ENCODE assay signal across 1 cellular context in the genomic region with DNA sequence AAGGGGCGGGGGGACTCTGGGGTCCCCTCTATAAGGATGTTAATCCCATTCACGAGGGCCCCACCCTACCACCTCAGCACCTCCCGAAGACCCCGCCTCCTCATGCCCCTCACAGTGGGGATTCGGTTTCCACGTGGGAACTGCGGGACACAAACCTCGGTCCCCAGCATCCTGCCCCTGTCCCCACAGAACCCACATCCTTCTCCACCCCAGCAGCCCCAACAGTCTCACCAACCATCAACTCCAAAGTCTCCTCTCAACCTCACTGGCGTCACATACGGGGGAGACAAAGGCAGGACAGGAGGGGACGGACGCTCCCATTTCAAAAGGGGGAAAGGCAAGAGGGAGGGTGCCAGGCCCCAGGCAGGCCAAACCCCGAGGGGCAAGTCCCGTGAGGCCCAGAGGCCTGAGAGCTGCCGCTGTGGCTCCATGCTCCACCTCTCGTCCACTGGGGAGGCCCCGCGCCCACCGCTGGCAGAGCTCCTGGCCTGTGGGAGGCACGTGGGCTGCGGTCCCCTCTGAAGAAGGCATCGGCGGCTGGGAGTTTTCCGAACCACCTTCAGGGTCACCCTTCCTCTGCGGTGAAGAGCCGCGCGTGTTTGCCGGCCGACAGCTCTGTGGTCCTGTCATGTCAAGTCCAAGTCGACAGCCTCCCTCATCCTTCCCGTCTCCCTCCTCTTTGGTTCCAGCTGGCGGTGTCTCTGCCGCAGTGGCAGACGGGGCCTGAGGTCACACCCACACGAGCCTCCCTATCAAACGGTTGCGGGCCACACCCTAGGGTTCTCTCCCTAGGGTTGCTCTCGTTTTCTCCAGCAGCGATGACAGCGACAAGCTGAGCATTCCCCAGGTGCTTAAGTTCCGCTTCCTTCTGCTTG.
TF ChIP-seq lines count a peak whose summit lies in the region.

No MANE protein-coding gene starts in this region.

TF ChIP-seq in K562, 482 proteins besides CTCF, POLR2A, EP300 and RAD21 (continued from another document and continues in another):
- TF ChIP-seq, protein P1, sequence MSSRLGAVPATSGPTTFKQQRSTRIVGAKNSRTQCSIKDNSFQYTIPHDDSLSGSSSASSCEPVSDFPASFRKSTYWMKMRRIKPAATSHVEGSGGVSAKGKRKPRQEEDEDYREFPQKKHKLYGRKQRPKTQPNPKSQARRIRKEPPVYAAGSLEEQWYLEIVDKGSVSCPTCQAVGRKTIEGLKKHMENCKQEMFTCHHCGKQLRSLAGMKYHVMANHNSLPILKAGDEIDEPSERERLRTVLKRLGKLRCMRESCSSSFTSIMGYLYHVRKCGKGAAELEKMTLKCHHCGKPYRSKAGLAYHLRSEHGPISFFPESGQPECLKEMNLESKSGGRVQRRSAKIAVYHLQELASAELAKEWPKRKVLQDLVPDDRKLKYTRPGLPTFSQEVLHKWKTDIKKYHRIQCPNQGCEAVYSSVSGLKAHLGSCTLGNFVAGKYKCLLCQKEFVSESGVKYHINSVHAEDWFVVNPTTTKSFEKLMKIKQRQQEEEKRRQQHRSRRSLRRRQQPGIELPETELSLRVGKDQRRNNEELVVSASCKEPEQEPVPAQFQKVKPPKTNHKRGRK (tag; IDR thresholded peaks at IDR 0.05): no peak
- TF ChIP-seq HMGN3 (IDR thresholded peaks at IDR 0.05; ENCODE audit: borderline replicate concordance, extremely low read depth, insufficient read length, low read depth, low read length) (no peak), ZFX (CRISPR knock-in tag; IDR thresholded peaks at IDR 0.05) (no peak), BRF1 (IDR thresholded peaks at IDR 0.05; ENCODE audit: borderline replicate concordance, extremely low read depth, insufficient read length) (no peak), RBM25 (IDR thresholded peaks at IDR 0.05; ENCODE audit: low read depth, low read length, severe bottlenecking) (no peak), GTF2A2 (tag; IDR thresholded peaks at IDR 0.05) (no peak), BHLHE40 (IDR thresholded peaks at IDR 0.05; ENCODE audit: low read length) (peak; percentile 76), SNRNP70 (optimal IDR thresholded peaks at IDR 0.05; ENCODE audit: low read depth, low read length) (no peak), CREBBP (IDR thresholded peaks at IDR 0.05; ENCODE audit: low read depth, low read length) (no peak), EGR1 (conservative IDR thresholded peaks at IDR 0.05) (peak; percentile 50), CBFA2T3 (IDR thresholded peaks at IDR 0.05) (peak; percentile 69), ZFP36 (IDR thresholded peaks at IDR 0.05; ENCODE audit: low read depth, low read length, partially characterized antibody) (no peak), SLC30A9 (CRISPR knock-in tag; IDR thresholded peaks at IDR 0.05) (no peak), ZNF175 (CRISPR knock-in tag; IDR thresholded peaks at IDR 0.05; ENCODE audit: low read depth) (no peak), ZNF764 (CRISPR knock-in tag; IDR thresholded peaks at IDR 0.05; ENCODE audit: low read depth) (no peak), U2AF2 (optimal IDR thresholded peaks at IDR 0.05; ENCODE audit: low read depth, low read length) (no peak), DMBX1 (CRISPR knock-in tag; IDR thresholded peaks at IDR 0.05; ENCODE audit: borderline replicate concordance) (peak; percentile 47; the same call in 1 of the 2 replicates), ETS2 (tag; IDR thresholded peaks at IDR 0.05; ENCODE audit: borderline replicate concordance, poor library complexity, severe bottlenecking) (no peak), FOSL1 (tag; conservative IDR thresholded peaks at IDR 0.05) (no peak), NRF1 (conservative IDR thresholded peaks at IDR 0.05 in 1 of 2, IDR thresholded peaks at IDR 0.05 in 1 of 2) (0 out of 4 replicates have a peak, but pooled peaks have one; percentile 26 to 43)
- TF ChIP-seq, protein P2, sequence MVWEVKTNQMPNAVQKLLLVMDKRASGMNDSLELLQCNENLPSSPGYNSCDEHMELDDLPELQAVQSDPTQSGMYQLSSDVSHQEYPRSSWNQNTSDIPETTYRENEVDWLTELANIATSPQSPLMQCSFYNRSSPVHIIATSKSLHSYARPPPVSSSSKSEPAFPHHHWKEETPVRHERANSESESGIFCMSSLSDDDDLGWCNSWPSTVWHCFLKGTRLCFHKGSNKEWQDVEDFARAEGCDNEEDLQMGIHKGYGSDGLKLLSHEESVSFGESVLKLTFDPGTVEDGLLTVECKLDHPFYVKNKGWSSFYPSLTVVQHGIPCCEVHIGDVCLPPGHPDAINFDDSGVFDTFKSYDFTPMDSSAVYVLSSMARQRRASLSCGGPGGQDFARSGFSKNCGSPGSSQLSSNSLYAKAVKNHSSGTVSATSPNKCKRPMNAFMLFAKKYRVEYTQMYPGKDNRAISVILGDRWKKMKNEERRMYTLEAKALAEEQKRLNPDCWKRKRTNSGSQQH (CRISPR knock-in tag; IDR thresholded peaks at IDR 0.05): no peak
- TF ChIP-seq, protein P3, sequence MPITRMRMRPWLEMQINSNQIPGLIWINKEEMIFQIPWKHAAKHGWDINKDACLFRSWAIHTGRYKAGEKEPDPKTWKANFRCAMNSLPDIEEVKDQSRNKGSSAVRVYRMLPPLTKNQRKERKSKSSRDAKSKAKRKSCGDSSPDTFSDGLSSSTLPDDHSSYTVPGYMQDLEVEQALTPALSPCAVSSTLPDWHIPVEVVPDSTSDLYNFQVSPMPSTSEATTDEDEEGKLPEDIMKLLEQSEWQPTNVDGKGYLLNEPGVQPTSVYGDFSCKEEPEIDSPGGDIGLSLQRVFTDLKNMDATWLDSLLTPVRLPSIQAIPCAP (CRISPR knock-in tag; IDR thresholded peaks at IDR 0.05; ENCODE audit: borderline replicate concordance): no peak
- TF ChIP-seq, protein P4, sequence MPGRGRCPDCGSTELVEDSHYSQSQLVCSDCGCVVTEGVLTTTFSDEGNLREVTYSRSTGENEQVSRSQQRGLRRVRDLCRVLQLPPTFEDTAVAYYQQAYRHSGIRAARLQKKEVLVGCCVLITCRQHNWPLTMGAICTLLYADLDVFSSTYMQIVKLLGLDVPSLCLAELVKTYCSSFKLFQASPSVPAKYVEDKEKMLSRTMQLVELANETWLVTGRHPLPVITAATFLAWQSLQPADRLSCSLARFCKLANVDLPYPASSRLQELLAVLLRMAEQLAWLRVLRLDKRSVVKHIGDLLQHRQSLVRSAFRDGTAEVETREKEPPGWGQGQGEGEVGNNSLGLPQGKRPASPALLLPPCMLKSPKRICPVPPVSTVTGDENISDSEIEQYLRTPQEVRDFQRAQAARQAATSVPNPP (IDR thresholded peaks at IDR 0.05; ENCODE audit: borderline replicate concordance, insufficient read depth, insufficient read length): no peak
- TF ChIP-seq, protein P5, sequence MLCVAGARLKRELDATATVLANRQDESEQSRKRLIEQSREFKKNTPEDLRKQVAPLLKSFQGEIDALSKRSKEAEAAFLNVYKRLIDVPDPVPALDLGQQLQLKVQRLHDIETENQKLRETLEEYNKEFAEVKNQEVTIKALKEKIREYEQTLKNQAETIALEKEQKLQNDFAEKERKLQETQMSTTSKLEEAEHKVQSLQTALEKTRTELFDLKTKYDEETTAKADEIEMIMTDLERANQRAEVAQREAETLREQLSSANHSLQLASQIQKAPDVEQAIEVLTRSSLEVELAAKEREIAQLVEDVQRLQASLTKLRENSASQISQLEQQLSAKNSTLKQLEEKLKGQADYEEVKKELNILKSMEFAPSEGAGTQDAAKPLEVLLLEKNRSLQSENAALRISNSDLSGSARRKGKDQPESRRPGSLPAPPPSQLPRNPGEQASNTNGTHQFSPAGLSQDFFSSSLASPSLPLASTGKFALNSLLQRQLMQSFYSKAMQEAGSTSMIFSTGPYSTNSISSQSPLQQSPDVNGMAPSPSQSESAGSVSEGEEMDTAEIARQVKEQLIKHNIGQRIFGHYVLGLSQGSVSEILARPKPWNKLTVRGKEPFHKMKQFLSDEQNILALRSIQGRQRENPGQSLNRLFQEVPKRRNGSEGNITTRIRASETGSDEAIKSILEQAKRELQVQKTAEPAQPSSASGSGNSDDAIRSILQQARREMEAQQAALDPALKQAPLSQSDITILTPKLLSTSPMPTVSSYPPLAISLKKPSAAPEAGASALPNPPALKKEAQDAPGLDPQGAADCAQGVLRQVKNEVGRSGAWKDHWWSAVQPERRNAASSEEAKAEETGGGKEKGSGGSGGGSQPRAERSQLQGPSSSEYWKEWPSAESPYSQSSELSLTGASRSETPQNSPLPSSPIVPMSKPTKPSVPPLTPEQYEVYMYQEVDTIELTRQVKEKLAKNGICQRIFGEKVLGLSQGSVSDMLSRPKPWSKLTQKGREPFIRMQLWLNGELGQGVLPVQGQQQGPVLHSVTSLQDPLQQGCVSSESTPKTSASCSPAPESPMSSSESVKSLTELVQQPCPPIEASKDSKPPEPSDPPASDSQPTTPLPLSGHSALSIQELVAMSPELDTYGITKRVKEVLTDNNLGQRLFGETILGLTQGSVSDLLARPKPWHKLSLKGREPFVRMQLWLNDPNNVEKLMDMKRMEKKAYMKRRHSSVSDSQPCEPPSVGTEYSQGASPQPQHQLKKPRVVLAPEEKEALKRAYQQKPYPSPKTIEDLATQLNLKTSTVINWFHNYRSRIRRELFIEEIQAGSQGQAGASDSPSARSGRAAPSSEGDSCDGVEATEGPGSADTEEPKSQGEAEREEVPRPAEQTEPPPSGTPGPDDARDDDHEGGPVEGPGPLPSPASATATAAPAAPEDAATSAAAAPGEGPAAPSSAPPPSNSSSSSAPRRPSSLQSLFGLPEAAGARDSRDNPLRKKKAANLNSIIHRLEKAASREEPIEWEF (CRISPR knock-in tag; IDR thresholded peaks at IDR 0.05): no peak
- TF ChIP-seq, protein P6, sequence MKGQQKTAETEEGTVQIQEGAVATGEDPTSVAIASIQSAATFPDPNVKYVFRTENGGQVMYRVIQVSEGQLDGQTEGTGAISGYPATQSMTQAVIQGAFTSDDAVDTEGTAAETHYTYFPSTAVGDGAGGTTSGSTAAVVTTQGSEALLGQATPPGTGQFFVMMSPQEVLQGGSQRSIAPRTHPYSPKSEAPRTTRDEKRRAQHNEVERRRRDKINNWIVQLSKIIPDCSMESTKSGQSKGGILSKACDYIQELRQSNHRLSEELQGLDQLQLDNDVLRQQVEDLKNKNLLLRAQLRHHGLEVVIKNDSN (CRISPR knock-in tag; IDR thresholded peaks at IDR 0.05): peak; percentile 55
- TF ChIP-seq, protein P7, sequence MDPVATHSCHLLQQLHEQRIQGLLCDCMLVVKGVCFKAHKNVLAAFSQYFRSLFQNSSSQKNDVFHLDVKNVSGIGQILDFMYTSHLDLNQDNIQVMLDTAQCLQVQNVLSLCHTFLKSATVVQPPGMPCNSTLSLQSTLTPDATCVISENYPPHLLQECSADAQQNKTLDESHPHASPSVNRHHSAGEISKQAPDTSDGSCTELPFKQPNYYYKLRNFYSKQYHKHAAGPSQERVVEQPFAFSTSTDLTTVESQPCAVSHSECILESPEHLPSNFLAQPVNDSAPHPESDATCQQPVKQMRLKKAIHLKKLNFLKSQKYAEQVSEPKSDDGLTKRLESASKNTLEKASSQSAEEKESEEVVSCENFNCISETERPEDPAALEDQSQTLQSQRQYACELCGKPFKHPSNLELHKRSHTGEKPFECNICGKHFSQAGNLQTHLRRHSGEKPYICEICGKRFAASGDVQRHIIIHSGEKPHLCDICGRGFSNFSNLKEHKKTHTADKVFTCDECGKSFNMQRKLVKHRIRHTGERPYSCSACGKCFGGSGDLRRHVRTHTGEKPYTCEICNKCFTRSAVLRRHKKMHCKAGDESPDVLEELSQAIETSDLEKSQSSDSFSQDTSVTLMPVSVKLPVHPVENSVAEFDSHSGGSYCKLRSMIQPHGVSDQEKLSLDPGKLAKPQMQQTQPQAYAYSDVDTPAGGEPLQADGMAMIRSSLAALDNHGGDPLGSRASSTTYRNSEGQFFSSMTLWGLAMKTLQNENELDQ (CRISPR knock-in tag; IDR thresholded peaks at IDR 0.05; ENCODE audit: borderline replicate concordance): no peak
- TF ChIP-seq, protein P8, sequence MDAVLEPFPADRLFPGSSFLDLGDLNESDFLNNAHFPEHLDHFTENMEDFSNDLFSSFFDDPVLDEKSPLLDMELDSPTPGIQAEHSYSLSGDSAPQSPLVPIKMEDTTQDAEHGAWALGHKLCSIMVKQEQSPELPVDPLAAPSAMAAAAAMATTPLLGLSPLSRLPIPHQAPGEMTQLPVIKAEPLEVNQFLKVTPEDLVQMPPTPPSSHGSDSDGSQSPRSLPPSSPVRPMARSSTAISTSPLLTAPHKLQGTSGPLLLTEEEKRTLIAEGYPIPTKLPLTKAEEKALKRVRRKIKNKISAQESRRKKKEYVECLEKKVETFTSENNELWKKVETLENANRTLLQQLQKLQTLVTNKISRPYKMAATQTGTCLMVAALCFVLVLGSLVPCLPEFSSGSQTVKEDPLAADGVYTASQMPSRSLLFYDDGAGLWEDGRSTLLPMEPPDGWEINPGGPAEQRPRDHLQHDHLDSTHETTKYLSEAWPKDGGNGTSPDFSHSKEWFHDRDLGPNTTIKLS (IDR thresholded peaks at IDR 0.05; ENCODE audit: borderline replicate concordance, low read depth): peak; percentile 53; the same call in 1 of the 2 replicates
- TF ChIP-seq, protein P9, sequence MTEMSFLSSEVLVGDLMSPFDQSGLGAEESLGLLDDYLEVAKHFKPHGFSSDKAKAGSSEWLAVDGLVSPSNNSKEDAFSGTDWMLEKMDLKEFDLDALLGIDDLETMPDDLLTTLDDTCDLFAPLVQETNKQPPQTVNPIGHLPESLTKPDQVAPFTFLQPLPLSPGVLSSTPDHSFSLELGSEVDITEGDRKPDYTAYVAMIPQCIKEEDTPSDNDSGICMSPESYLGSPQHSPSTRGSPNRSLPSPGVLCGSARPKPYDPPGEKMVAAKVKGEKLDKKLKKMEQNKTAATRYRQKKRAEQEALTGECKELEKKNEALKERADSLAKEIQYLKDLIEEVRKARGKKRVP (CRISPR knock-in tag; IDR thresholded peaks at IDR 0.05): no peak
